Comparison of ENCODE assay signal across 1 cellular context in the genomic region with DNA sequence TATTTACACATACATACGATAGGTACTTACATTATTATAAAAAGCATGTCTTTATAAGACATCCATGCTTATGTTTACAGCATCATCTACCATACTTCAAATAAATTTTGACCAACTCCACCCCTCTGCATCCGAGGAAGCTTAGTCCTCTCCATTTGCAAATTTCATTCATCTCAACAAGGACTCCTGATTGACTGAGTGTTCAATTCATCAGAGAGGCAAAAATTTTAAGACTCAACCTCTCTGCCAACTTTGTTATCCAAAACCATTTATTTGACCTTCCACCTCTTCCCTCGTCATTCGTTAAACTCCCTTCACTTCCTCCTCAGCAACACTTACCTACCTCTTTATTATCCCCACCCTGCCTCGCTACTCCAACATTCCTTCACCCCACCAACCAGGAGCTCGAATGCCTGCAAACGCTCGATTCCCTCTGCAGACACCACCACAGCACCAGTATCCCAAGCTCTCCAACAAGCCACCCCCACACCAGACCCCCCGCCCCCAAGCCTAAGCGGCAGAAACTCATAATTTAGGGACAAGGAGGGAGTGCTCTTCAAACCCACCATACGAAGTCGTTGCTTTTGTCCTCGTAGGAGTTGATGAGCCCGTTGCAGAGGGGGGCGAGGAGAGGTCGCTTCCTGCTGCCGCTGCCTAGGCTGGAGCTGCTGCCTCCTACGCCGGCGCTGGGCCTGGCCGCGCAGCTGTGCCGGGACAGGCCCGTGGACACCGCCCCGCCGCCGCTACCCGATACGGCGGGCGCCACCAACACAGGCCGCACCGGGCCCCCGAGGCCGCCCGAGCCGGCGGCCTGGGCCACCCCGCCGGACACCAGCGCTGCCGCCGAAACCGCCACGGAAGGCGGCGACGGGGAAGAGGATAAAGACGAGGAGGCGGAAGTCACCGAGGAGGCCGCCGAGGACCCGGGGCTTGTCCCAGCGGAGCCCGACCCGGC.
TF ChIP-seq lines count a peak whose summit lies in the region.

No MANE protein-coding gene starts in this region.

TF ChIP-seq in HEK293, 187 proteins besides CTCF, POLR2A, EP300 and RAD21 (continued from another document and continues in another):
- TF ChIP-seq, protein P1, sequence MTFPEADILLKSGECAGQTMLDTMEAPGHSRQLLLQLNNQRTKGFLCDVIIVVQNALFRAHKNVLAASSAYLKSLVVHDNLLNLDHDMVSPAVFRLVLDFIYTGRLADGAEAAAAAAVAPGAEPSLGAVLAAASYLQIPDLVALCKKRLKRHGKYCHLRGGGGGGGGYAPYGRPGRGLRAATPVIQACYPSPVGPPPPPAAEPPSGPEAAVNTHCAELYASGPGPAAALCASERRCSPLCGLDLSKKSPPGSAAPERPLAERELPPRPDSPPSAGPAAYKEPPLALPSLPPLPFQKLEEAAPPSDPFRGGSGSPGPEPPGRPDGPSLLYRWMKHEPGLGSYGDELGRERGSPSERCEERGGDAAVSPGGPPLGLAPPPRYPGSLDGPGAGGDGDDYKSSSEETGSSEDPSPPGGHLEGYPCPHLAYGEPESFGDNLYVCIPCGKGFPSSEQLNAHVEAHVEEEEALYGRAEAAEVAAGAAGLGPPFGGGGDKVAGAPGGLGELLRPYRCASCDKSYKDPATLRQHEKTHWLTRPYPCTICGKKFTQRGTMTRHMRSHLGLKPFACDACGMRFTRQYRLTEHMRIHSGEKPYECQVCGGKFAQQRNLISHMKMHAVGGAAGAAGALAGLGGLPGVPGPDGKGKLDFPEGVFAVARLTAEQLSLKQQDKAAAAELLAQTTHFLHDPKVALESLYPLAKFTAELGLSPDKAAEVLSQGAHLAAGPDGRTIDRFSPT (tag by site-specific recombination; IDR thresholded peaks at IDR 0.05) = no peak
- TF ChIP-seq ZEB2 (tag by site-specific recombination; IDR thresholded peaks at IDR 0.05) (peak; percentile 58), KLF8 (tag by site-specific recombination; IDR thresholded peaks at IDR 0.05) (peak; percentile 69; the same call in 1 of the 2 replicates), KLF17 (tag by site-specific recombination; IDR thresholded peaks at IDR 0.05) (peak; percentile 63), ZNF391 (tag by site-specific recombination; IDR thresholded peaks at IDR 0.05; ENCODE audit: borderline replicate concordance, low read depth) (0 out of 2 replicates have a peak, but pooled peaks have one; percentile 12), WT1 (tag by site-specific recombination; IDR thresholded peaks at IDR 0.05) (peak; percentile 74), ZNF24 (tag by site-specific recombination; IDR thresholded peaks at IDR 0.05) (peak; percentile 36), OSR2 (tag by site-specific recombination; IDR thresholded peaks at IDR 0.05) (peak; percentile 55; the same call in 1 of the 2 replicates), ZNF561 (tag by site-specific recombination; IDR thresholded peaks at IDR 0.05; ENCODE audit: borderline replicate concordance) (peak; percentile 15; the same call in 1 of the 2 replicates), YY2 (tag by site-specific recombination; IDR thresholded peaks at IDR 0.05) (no peak), ZXDB (tag by site-specific recombination; IDR thresholded peaks at IDR 0.05) (peak; percentile 39; the same call in 1 of the 2 replicates), KLF9 (tag by site-specific recombination; IDR thresholded peaks at IDR 0.05; ENCODE audit: low read depth) (0 out of 2 replicates have a peak, but pooled peaks have one; percentile 18), PATZ1 (tag by site-specific recombination; IDR thresholded peaks at IDR 0.05) (peak; percentile 90), ZNF610 (tag by site-specific recombination; IDR thresholded peaks at IDR 0.05; ENCODE audit: borderline replicate concordance) (0 out of 2 replicates have a peak, but pooled peaks have one; percentile 53), ZNF658 (tag by site-specific recombination; IDR thresholded peaks at IDR 0.05) (no peak), KLF16 (tag by site-specific recombination; IDR thresholded peaks at IDR 0.05) (peak; percentile 35; the same call in 1 of the 2 replicates), GLIS2 (tag by site-specific recombination; IDR thresholded peaks at IDR 0.05) (peak; percentile 88), ZBTB17 (tag by site-specific recombination; IDR thresholded peaks at IDR 0.05) (peak; percentile 95), SP3 (tag by site-specific recombination; IDR thresholded peaks at IDR 0.05) (peak; percentile 74), ZBTB7A (tag by site-specific recombination; IDR thresholded peaks at IDR 0.05; ENCODE audit: low read depth) (0 out of 2 replicates have a peak, but pooled peaks have one; percentile 26), ZFHX2 (tag by site-specific recombination; conservative IDR thresholded peaks at IDR 0.05) (peak; percentile 90), MZF1 (tag by site-specific recombination; IDR thresholded peaks at IDR 0.05; ENCODE audit: borderline replicate concordance) (peak; percentile 74; the same call in 1 of the 2 replicates), ZFP37 (tag by site-specific recombination; IDR thresholded peaks at IDR 0.05) (no peak; the same call in 1 of the 2 replicates), ZNF843 (tag by site-specific recombination; IDR thresholded peaks at IDR 0.05) (peak; percentile 64; the same call in 1 of the 2 replicates), GLIS1 (tag by site-specific recombination; IDR thresholded peaks at IDR 0.05) (peak; percentile 40; the same call in 1 of the 2 replicates), ZNF394 (tag by site-specific recombination; IDR thresholded peaks at IDR 0.05; ENCODE audit: borderline replicate concordance) (peak; percentile 31; the same call in 1 of the 2 replicates), ZNF140 (tag by site-specific recombination; IDR thresholded peaks at IDR 0.05) (no peak)
- TF ChIP-seq, protein P2, sequence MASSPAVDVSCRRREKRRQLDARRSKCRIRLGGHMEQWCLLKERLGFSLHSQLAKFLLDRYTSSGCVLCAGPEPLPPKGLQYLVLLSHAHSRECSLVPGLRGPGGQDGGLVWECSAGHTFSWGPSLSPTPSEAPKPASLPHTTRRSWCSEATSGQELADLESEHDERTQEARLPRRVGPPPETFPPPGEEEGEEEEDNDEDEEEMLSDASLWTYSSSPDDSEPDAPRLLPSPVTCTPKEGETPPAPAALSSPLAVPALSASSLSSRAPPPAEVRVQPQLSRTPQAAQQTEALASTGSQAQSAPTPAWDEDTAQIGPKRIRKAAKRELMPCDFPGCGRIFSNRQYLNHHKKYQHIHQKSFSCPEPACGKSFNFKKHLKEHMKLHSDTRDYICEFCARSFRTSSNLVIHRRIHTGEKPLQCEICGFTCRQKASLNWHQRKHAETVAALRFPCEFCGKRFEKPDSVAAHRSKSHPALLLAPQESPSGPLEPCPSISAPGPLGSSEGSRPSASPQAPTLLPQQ (tag by site-specific recombination; IDR thresholded peaks at IDR 0.05) = no peak; the same call in 1 of the 2 replicates
- TF ChIP-seq, protein P3, sequence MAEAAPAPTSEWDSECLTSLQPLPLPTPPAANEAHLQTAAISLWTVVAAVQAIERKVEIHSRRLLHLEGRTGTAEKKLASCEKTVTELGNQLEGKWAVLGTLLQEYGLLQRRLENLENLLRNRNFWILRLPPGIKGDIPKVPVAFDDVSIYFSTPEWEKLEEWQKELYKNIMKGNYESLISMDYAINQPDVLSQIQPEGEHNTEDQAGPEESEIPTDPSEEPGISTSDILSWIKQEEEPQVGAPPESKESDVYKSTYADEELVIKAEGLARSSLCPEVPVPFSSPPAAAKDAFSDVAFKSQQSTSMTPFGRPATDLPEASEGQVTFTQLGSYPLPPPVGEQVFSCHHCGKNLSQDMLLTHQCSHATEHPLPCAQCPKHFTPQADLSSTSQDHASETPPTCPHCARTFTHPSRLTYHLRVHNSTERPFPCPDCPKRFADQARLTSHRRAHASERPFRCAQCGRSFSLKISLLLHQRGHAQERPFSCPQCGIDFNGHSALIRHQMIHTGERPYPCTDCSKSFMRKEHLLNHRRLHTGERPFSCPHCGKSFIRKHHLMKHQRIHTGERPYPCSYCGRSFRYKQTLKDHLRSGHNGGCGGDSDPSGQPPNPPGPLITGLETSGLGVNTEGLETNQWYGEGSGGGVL (tag by site-specific recombination; IDR thresholded peaks at IDR 0.05) = 0 out of 2 replicates have a peak, but pooled peaks have one; percentile 14
- TF ChIP-seq, protein P4, sequence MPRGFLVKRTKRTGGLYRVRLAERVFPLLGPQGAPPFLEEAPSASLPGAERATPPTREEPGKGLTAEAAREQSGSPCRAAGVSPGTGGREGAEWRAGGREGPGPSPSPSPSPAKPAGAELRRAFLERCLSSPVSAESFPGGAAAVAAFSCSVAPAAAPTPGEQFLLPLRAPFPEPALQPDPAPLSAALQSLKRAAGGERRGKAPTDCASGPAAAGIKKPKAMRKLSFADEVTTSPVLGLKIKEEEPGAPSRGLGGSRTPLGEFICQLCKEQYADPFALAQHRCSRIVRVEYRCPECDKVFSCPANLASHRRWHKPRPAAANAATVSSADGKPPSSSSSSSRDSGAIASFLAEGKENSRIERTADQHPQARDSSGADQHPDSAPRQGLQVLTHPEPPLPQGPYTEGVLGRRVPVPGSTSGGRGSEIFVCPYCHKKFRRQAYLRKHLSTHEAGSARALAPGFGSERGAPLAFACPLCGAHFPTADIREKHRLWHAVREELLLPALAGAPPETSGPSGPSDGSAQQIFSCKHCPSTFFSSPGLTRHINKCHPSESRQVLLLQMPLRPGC (tag by site-specific recombination; IDR thresholded peaks at IDR 0.05) = peak; percentile 97
- TF ChIP-seq, protein P5, sequence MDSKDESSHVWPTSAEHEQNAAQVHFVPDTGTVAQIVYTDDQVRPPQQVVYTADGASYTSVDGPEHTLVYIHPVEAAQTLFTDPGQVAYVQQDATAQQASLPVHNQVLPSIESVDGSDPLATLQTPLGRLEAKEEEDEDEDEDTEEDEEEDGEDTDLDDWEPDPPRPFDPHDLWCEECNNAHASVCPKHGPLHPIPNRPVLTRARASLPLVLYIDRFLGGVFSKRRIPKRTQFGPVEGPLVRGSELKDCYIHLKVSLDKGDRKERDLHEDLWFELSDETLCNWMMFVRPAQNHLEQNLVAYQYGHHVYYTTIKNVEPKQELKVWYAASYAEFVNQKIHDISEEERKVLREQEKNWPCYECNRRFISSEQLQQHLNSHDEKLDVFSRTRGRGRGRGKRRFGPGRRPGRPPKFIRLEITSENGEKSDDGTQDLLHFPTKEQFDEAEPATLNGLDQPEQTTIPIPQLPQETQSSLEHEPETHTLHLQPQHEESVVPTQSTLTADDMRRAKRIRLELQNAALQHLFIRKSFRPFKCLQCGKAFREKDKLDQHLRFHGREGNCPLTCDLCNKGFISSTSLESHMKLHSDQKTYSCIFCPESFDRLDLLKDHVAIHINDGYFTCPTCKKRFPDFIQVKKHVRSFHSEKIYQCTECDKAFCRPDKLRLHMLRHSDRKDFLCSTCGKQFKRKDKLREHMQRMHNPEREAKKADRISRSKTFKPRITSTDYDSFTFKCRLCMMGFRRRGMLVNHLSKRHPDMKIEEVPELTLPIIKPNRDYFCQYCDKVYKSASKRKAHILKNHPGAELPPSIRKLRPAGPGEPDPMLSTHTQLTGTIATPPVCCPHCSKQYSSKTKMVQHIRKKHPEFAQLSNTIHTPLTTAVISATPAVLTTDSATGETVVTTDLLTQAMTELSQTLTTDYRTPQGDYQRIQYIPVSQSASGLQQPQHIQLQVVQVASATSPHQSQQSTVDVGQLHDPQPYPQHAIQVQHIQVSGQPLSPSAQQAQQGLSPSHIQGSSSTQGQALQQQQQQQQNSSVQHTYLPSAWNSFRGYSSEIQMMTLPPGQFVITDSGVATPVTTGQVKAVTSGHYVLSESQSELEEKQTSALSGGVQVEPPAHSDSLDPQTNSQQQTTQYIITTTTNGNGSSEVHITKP (tag by site-specific recombination; IDR thresholded peaks at IDR 0.05) = peak; percentile 79
- TF ChIP-seq, protein P6, sequence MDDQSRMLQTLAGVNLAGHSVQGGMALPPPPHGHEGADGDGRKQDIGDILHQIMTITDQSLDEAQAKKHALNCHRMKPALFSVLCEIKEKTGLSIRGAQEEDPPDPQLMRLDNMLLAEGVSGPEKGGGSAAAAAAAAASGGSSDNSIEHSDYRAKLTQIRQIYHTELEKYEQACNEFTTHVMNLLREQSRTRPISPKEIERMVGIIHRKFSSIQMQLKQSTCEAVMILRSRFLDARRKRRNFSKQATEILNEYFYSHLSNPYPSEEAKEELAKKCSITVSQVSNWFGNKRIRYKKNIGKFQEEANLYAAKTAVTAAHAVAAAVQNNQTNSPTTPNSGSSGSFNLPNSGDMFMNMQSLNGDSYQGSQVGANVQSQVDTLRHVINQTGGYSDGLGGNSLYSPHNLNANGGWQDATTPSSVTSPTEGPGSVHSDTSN (CRISPR knock-in tag; IDR thresholded peaks at IDR 0.05) = peak; percentile 5; the same call in 1 of the 2 replicates
